In the genomic region with DNA sequence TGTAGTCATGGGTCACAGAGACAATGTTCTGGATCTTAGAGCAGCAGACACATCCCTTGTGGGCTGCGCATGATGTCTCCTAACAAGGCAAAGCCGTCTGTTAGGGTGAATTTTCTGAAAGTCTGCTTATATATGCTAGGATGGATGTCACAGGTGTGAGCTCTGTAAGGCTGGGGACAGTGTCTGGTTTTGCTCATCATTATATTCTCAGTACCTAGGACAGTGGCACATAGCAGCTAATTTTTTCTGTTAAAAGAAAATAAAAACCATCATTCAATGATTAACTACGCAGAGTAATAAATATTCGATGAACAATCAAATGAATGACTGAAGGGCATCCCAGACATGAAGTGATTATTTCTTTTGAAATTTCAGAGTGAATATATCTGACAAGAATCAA, we compare ENCODE assay signal across 15 cellular contexts. TPM values are rescaled to one million over a fixed set of nuclear protein-coding genes. Genes with fewer than 3 reads are reported as not detected.
DNase-seq lines count a peak whose midpoint lies in the region; ATAC-seq and TF ChIP-seq lines count a peak whose summit lies in the region.
"Had no signal": no experiment of that assay in that cellular context is flagged by ENCODE, and none has a peak within 500 bp of the region (broad histone marks: within the 10 kb centered on the region; RNA-seq: fewer than 3 reads in every experiment).

No MANE protein-coding gene starts in this region.

- no peak overlapping the region for H2BK15ac ChIP-seq in IMR-90 (ENCODE audit: low read depth, low read length)

- TF ChIP-seq POLR2A in IMR-90 (IDR thresholded peaks at IDR 0.05; ENCODE audit: low read depth, low read length) = no peak

- no peaks in the 10 kb centered on the region for H3K4me1 Mint-ChIP-seq in WTC11
- H3K4me1 Mint-ChIP-seq: B cell had no signal

- no peak overlapping the region for H3K18ac ChIP-seq in IMR-90 (ENCODE audit: low read depth, low read length)

- peaks cover 13% of the 10 kb centered on the region for H3K9me3 Mint-ChIP-seq in WTC11
- H3K9me3 Mint-ChIP-seq: CD8-positive, alpha-beta T cell; T-helper 1 cell treated with Interleukin-12 subunit alpha and Interleukin-12 subunit beta and Interleukin-4 antibody, amounts not matched to agents 30 μg/mL and 1 μg/mL, for 36 hours had no signal

- H3K27ac ChIP-seq in IMR-90 (ENCODE audit: insufficient read depth, low read length) (no peak overlapping the region), liver (ENCODE audit: low read depth in 1 of 2, low read length in 2 of 2) (peak overlapping the region; percentile 74 to 84)
- H3K27ac ChIP-seq: C4-2B had no signal

- DNase-seq in IMR-90 = no peak
- no peak for DNase-seq in WTC11 (ENCODE audit: low spot score)
- no peak for DNase-seq in KG1 (lab: John Stamatoyannopoulos, UW)
- no peak for DNase-seq in H7
- DNase-seq in NCI-H187 (lab: John Stamatoyannopoulos, UW) = no peak
- no peak for DNase-seq in dermis blood vessel endothelial cell
- DNase-seq: Caco-2, DMS79, GF-D8, Right ventricle myocardium superior had no signal

- no peak overlapping the region for H3K56ac ChIP-seq in IMR-90 (ENCODE audit: extremely low read depth, insufficient read depth, low read length)

- H3K27me3 Mint-ChIP-seq in WTC11 (ENCODE audit: low read depth) = no peaks in the 10 kb centered on the region

- no peak overlapping the region for H3K4me3 ChIP-seq in IMR-90 (ENCODE audit: insufficient read depth, low read depth, low read length)
- H3K4me3 ChIP-seq in liver (ENCODE audit: low read depth in 1 of 3, low read length in 3 of 3) = no peak overlapping the region
- no peak overlapping the region for H3K4me3 ChIP-seq in H7 (ENCODE audit: insufficient read depth, low read depth, low read length)

- no peaks in the 10 kb centered on the region for H3K36me3 ChIP-seq in IMR-90 (ENCODE audit: control insufficient read depth, insufficient read depth, low read length)
- H3K36me3 ChIP-seq in liver (ENCODE audit: control insufficient read depth in 4 of 4, insufficient read depth in 3 of 4, low read depth in 1 of 4, low read length in 3 of 4) = no peaks in the 10 kb centered on the region
- H3K36me3 ChIP-seq in H7 (replicated peaks; ENCODE audit: control insufficient read depth, insufficient read depth, low read length) = no peaks in the 10 kb centered on the region

- no peaks in the 10 kb centered on the region for H4K20me1 ChIP-seq in IMR-90 (ENCODE audit: insufficient read depth, low read length)

- H4K8ac ChIP-seq in IMR-90 (ENCODE audit: low read depth in 2 of 2, low read length in 2 of 2) = no peak overlapping the region

- no peaks in the 10 kb centered on the region for H3K9me1 ChIP-seq in IMR-90 (ENCODE audit: insufficient read depth, low read length)

- no peak overlapping the region for H4K5ac ChIP-seq in IMR-90 (ENCODE audit: low read depth, low read length)

- H2AFZ ChIP-seq in IMR-90 (replicated peaks; ENCODE audit: low read length, poor library complexity) = no peak overlapping the region

- no peak overlapping the region for H3K27ac Mint-ChIP-seq in WTC11
- H3K27ac Mint-ChIP-seq: B cell; CD8-positive, alpha-beta T cell; T-helper 1 cell treated with Interleukin-12 subunit alpha and Interleukin-12 subunit beta and Interleukin-4 antibody, amounts not matched to agents 30 μg/mL and 1 μg/mL, for 36 hours had no signal

- in situ Hi-C loops in IMR-90 (cut with MboI; ENCODE audit: low sequenced_read_pairs) = loop anchor here (5.0 to 25.0 kb wide), 3 partner anchors 144 to 1007 kb away; no protein-coding TSS in a partner anchor

- dilution Hi-C loops in IMR-90 (cut with HindIII; ENCODE audit: low sequenced_read_pairs, unreplicated experiment) = no loop called here

- H3K27me3 ChIP-seq in IMR-90 (ENCODE audit: control insufficient read depth, insufficient read depth, low read length) (no peaks in the 10 kb centered on the region; the same call in 1 of the 2 replicates), liver (ENCODE audit: control insufficient read depth in 4 of 4, insufficient read depth in 4 of 4, low read length in 3 of 4) (no peaks in the 10 kb centered on the region), H7 (ENCODE audit: control insufficient read depth, insufficient read depth, low read length) (no peaks in the 10 kb centered on the region)

- intact Hi-C loops in IMR-90 (cut with micrococcal nuclease) = loop anchor here (1.0 to 10.0 kb wide), 4 partner anchors 57 to 1014 kb away; a partner anchor contains a TSS

- H2BK120ac ChIP-seq in IMR-90 (ENCODE audit: low read depth, low read length) = no peak overlapping the region

- no peak overlapping the region for H3K4me2 ChIP-seq in IMR-90 (ENCODE audit: low read depth, low read length)

- no peaks in the 10 kb centered on the region for H3K36me3 Mint-ChIP-seq in WTC11
- H3K36me3 Mint-ChIP-seq: CD8-positive, alpha-beta T cell had no signal

- H3K4me1 ChIP-seq in IMR-90 (ENCODE audit: control insufficient read depth, insufficient read depth, low read length) (no peaks in the 10 kb centered on the region), liver (ENCODE audit: control insufficient read depth in 4 of 4, insufficient read depth in 4 of 4, low read length in 3 of 4) (peaks cover 10 to 40% (median 33%) of the 10 kb centered on the region in 4 donors)

- H2BK20ac ChIP-seq in IMR-90 (ENCODE audit: low read depth, low read length) = no peak overlapping the region

- H3K9ac ChIP-seq in IMR-90 (ENCODE audit: low read depth, low read length) = no peak overlapping the region
- peak overlapping the region; percentile 1 to 19 for H3K9ac ChIP-seq in liver (ENCODE audit: low read depth in 1 of 2, low read length in 2 of 2)

- TF ChIP-seq RAD21 in IMR-90 (IDR thresholded peaks at IDR 0.05; ENCODE audit: low read length) = no peak
- TF ChIP-seq RAD21 in liver (IDR thresholded peaks at IDR 0.05) = no peak

- no peak overlapping the region for H4K91ac ChIP-seq in IMR-90 (ENCODE audit: insufficient read depth, low read depth, low read length)

- no peak overlapping the region for H2AK9ac ChIP-seq in IMR-90 (replicated peaks; ENCODE audit: low read depth, low read length, poor library complexity)

- ATAC-seq in IMR-90 (ENCODE audit: low read depth) (0 out of 2 replicates have a peak, but pooled peaks have one; percentile 12), WTC11 (peak; percentile 56)

- H3K4ac ChIP-seq in IMR-90 (ENCODE audit: low read depth, low read length) = no peak overlapping the region

- POLR2A ChIA-PET in IMR-90 (lab: Charles Lee; ENCODE audit: unreplicated experiment) = no interaction called here
- POLR2A ChIA-PET in WTC11 (lab: Charles Lee) = no interaction called here

- H3K23ac ChIP-seq in IMR-90 (ENCODE audit: low read depth, low read length) = no peak overlapping the region

- no peak overlapping the region for H2BK5ac ChIP-seq in IMR-90 (ENCODE audit: low read depth, low read length, poor library complexity, severe bottlenecking)

- WGBS in IMR-90 (ENCODE audit: extremely low coverage in 2 of 2, insufficient read length in 1 of 2), 2 experiments = 100% methylated on average over 1 of the region's 4 CpGs; no CpG with 5 or more reads in 1 of the 2 experiments
- 69% methylated on average over 4 of the region's 4 CpGs for WGBS in liver

- no peaks in the 10 kb centered on the region for H3K79me1 ChIP-seq in IMR-90 (ENCODE audit: low read depth in 1 of 2, low read length in 2 of 2)

- TF ChIP-seq CTCF in IMR-90 (conservative IDR thresholded peaks at IDR 0.05; ENCODE audit: low read depth, low read length) = no peak
- no peak for TF ChIP-seq CTCF in WTC11 (IDR thresholded peaks at IDR 0.05)
- TF ChIP-seq CTCF in liver (IDR thresholded peaks at IDR 0.05; ENCODE audit: low read depth, low read length, missing input control) = no peak

- CTCF ChIA-PET in IMR-90 (lab: Yijun Ruan, JAX) = interaction anchor here (1.2 kb wide), 1 partner anchor 146 kb away, joined by 3 read pairs; no protein-coding TSS in a partner anchor
- CTCF ChIA-PET in WTC11 (lab: Charles Lee) = interaction anchor here (0.6 to 1.9 kb wide), 3 partner anchors 18 to 203 kb away, joined by 3 to 7 read pairs (median 3); a partner anchor contains a TSS

- peak overlapping the region; percentile 5; the same call in 1 of the 2 replicates for H2AK5ac ChIP-seq in IMR-90 (ENCODE audit: low read depth, low read length)

- H3K14ac ChIP-seq in IMR-90 (replicated peaks; ENCODE audit: low read depth, low read length) = no peak overlapping the region

- H3K4me3 Mint-ChIP-seq in WTC11 = no peak overlapping the region
- H3K4me3 Mint-ChIP-seq: B cell; CD8-positive, alpha-beta T cell; T-helper 1 cell treated with Interleukin-12 subunit alpha and Interleukin-12 subunit beta and Interleukin-4 antibody, amounts not matched to agents 30 μg/mL and 1 μg/mL, for 36 hours had no signal

- no TSS peak for BruUV-seq in IMR-90 (replicated peaks; lab: Mats Ljungman, UMichigan)

- peaks cover 6% of the 10 kb centered on the region for H3K9me3 ChIP-seq in IMR-90 (ENCODE audit: control insufficient read depth, insufficient read depth, low read length)
- no peaks in the 10 kb centered on the region for H3K9me3 ChIP-seq in liver (ENCODE audit: control insufficient read depth in 4 of 4, low read length in 3 of 4)

TF ChIP-seq in IMR-90, 13 proteins besides CTCF, POLR2A, EP300 and RAD21 (continues in another document):
- TF ChIP-seq SMC3 (IDR thresholded peaks at IDR 0.05; ENCODE audit: low read depth, low read length) = no peak
- no peak for TF ChIP-seq MXI1 (IDR thresholded peaks at IDR 0.05; ENCODE audit: borderline replicate concordance, low read depth, low read length)

TF ChIP-seq in WTC11, 78 proteins besides CTCF, POLR2A, EP300 and RAD21 (continues in another document):
- TF ChIP-seq PRRX2 (CRISPR knock-in tag; IDR thresholded peaks at IDR 0.05) (no peak), NR1H2 (CRISPR knock-in tag; IDR thresholded peaks at IDR 0.05) (no peak), HMGA2 (CRISPR knock-in tag; IDR thresholded peaks at IDR 0.05) (no peak)

RNA-seq across cellular contexts. Expression of a gene that starts 52.9 kb away (rescaled TPM):
- total RNA-seq in IMR-90 (2012; rRNA removed) = under 0.01 TPM in 2 replicates
- polyA plus RNA-seq in IMR-90 (2012; rRNA removed) = not detected in 2 replicates
- not detected in 2 replicates for polyA plus RNA-seq in IMR-90 (2012; cell fraction: cytosol; rRNA removed)
- polyA plus RNA-seq in IMR-90 (2012; cell fraction: nucleus; rRNA removed; ENCODE audit: low replicate concordance) = 0.02 TPM in 1 of 2 replicates, not detected in the other
- total RNA-seq in WTC11 (2021) = 59.1 to 69.1 TPM (median 61.1 TPM) in 3 replicates
- 1 to 10 TPM; 1.0 to 5.0 TPM for total RNA-seq in liver
- polyA plus RNA-seq in liver = under 1 TPM; 0.58 to 0.83 TPM
- 37.6 and 51.1 TPM in 2 replicates for total RNA-seq in H7 (2014; rRNA removed; shearing (Covaris generic))
- total RNA-seq in dermis blood vessel endothelial cell = 4.0 and 4.9 TPM in 2 replicates
